ENCODE assay signal across 8 cellular contexts in the genomic region with DNA sequence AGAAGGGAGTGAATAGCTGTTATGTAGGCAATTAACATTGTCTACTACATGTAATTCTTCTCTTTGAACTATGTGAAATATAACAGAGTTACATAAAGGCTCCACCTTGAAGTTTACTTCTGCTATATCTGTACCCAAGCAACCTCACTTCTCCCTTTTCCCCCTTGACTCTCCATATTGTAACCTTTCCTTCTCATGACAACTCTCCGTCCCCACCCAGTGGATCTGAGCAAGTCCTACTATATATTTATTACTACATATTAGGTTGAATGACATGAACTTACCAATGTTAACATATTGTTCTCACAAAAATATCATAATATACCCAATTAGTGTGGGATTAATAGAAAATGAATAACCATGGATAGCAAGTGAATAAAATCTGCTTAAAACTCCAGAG.
A peak's percentile ranks its signal among the peaks of the same experiment; 100 is the strongest.
DNase-seq lines count a peak whose midpoint lies in the region; ATAC-seq and TF ChIP-seq lines count a peak whose summit lies in the region.

No MANE protein-coding gene starts in this region.

- no peaks in the 10 kb centered on the region; the same call in 1 of the 2 replicates for H3K27me3 Mint-ChIP-seq in WTC11 (ENCODE audit: low read depth)

- H3K27ac Mint-ChIP-seq in WTC11: no peak overlapping the region

- H3K9me3 Mint-ChIP-seq in WTC11: peaks cover 18% of the 10 kb centered on the region

- POLR2A ChIA-PET in WTC11 (lab: Charles Lee) (no interaction called here), RWPE1 (lab: Yijun Ruan, JAX; ENCODE audit: low non-redundant PET) (no interaction called here)

- DNase-seq in NCI-H748 (lab: John Stamatoyannopoulos, UW; ENCODE audit: unreplicated experiment) (peak; percentile 13), NCI-H748 treated with DMSO at 0.1 percent for 48 hours (lab: John Stamatoyannopoulos, UW) (no peak), WTC11 (ENCODE audit: low spot score) (no peak), midbrain (lab: John Stamatoyannopoulos, UW) (peak; percentile 45), RWPE1 (ENCODE audit: low spot score) (no peak), NOMO-1 (lab: John Stamatoyannopoulos, UW; ENCODE audit: unreplicated experiment in 2 of 2) (no peak), SHP77 treated with DMSO at 0.1 percent for 48 hours (lab: John Stamatoyannopoulos, UW) (no peak)

- peak; percentile 63 for ATAC-seq in HG03354 (IDR thresholded peaks at IDR 0.05; ENCODE audit: poor library complexity, severe bottlenecking, unreplicated experiment)
- peak; percentile 56 for ATAC-seq in WTC11

- H3K36me3 Mint-ChIP-seq in WTC11: peaks cover 4% of the 10 kb centered on the region; the same call in 1 of the 2 replicates

- H3K4me1 Mint-ChIP-seq in WTC11: peaks cover 6% of the 10 kb centered on the region

- CTCF ChIA-PET in WTC11 (lab: Charles Lee): interaction anchor here (0.6 to 2.7 kb wide), 3 partner anchors 93 to 201 kb away, joined by 3 to 12 read pairs (median 3); partner anchors contain the start of gene ATP8A1
- CTCF ChIA-PET in RWPE1 (lab: Yijun Ruan, JAX): interaction anchor here (0.6 kb wide), 1 partner anchor 116 kb away, joined by 3 read pairs; no protein-coding TSS in a partner anchor

- no peak overlapping the region for H3K4me3 Mint-ChIP-seq in WTC11

- no peak overlapping the region for H3K27ac ChIP-seq in RWPE1

- TF ChIP-seq CTCF in WTC11 (IDR thresholded peaks at IDR 0.05): no peak
- no peak for TF ChIP-seq CTCF in RWPE1 (conservative IDR thresholded peaks at IDR 0.05; ENCODE audit: low read depth)

TF ChIP-seq in WTC11, 78 proteins besides CTCF, POLR2A, EP300 and RAD21:
- no peak for TF ChIP-seq ETV6 (CRISPR knock-in tag; IDR thresholded peaks at IDR 0.05)
- TF ChIP-seq, protein P1, sequence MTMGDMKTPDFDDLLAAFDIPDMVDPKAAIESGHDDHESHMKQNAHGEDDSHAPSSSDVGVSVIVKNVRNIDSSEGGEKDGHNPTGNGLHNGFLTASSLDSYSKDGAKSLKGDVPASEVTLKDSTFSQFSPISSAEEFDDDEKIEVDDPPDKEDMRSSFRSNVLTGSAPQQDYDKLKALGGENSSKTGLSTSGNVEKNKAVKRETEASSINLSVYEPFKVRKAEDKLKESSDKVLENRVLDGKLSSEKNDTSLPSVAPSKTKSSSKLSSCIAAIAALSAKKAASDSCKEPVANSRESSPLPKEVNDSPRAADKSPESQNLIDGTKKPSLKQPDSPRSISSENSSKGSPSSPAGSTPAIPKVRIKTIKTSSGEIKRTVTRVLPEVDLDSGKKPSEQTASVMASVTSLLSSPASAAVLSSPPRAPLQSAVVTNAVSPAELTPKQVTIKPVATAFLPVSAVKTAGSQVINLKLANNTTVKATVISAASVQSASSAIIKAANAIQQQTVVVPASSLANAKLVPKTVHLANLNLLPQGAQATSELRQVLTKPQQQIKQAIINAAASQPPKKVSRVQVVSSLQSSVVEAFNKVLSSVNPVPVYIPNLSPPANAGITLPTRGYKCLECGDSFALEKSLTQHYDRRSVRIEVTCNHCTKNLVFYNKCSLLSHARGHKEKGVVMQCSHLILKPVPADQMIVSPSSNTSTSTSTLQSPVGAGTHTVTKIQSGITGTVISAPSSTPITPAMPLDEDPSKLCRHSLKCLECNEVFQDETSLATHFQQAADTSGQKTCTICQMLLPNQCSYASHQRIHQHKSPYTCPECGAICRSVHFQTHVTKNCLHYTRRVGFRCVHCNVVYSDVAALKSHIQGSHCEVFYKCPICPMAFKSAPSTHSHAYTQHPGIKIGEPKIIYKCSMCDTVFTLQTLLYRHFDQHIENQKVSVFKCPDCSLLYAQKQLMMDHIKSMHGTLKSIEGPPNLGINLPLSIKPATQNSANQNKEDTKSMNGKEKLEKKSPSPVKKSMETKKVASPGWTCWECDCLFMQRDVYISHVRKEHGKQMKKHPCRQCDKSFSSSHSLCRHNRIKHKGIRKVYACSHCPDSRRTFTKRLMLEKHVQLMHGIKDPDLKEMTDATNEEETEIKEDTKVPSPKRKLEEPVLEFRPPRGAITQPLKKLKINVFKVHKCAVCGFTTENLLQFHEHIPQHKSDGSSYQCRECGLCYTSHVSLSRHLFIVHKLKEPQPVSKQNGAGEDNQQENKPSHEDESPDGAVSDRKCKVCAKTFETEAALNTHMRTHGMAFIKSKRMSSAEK (CRISPR knock-in tag; IDR thresholded peaks at IDR 0.05; ENCODE audit: borderline replicate concordance): no peak

Comparison
In these comparisons a context has a peak if more than half of its experiments do, and no peak if none do; other contexts are left out.
1. DNase-seq: peak in NCI-H748 (single experiment) and midbrain (single experiment); none in NCI-H748 treated with DMSO at 0.1 percent for 48 hours (single experiment), WTC11 (single experiment), RWPE1 (single experiment), NOMO-1 (0 of 2) and SHP77 treated with DMSO at 0.1 percent for 48 hours (single experiment).